Comparison of ENCODE assay signal across 17 cellular contexts in the genomic region with DNA sequence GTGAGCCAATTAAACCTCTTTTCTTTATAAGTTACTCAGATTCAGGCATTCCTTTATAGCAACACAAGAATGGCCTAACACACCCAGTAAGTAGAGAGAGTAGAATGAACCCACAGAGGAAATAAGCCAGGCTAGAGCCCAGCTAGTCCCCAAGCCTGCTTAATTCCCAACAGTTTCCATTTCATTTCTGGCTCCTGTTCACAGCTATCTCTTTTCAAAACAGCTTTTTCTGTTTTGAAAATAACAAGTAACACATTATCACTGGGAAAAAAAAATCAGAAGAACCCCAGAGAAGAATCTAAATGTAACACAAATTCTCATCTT.
A peak's percentile ranks its signal among the peaks of the same experiment; 100 is the strongest.
DNase-seq lines count a peak whose midpoint lies in the region; ATAC-seq and TF ChIP-seq lines count a peak whose summit lies in the region.
"Had no signal": no experiment of that assay in that cellular context is flagged by ENCODE, and none has a peak within 500 bp of the region (broad histone marks: within the 10 kb centered on the region; RNA-seq: fewer than 3 reads in every experiment).

No MANE protein-coding gene starts in this region.

- no peak overlapping the region for H3K4me3 ChIP-seq in ascending aorta
- H3K4me3 ChIP-seq in heart left ventricle: no peak overlapping the region
- H3K4me3 ChIP-seq in right atrium auricular region: no peak overlapping the region
- H3K4me3 ChIP-seq in skeletal muscle tissue (ENCODE audit: low read length in 3 of 3): peak overlapping the region; percentile 54 to 58 (median 57)
- H3K4me3 ChIP-seq: BLaER1, GM12878, GM23338 had no signal

- no peak for TF ChIP-seq CTCF in ascending aorta (IDR thresholded peaks at IDR 0.05)
- TF ChIP-seq CTCF in heart left ventricle (IDR thresholded peaks at IDR 0.05): no peak
- TF ChIP-seq CTCF in right atrium auricular region (IDR thresholded peaks at IDR 0.05): no peak
- TF ChIP-seq CTCF in osteocyte (IDR thresholded peaks at IDR 0.05): no peak

- no peaks in the 10 kb centered on the region for H3K36me3 ChIP-seq in ascending aorta
- no peaks in the 10 kb centered on the region for H3K36me3 ChIP-seq in heart left ventricle
- no peaks in the 10 kb centered on the region for H3K36me3 ChIP-seq in right atrium auricular region
- H3K36me3 ChIP-seq in skeletal muscle tissue (ENCODE audit: control insufficient read depth in 3 of 3, insufficient read depth in 3 of 3, low read length in 3 of 3): no peaks in the 10 kb centered on the region
- H3K36me3 ChIP-seq: BLaER1 had no signal

- no peak overlapping the region for H3K27ac Mint-ChIP-seq in osteocyte (ENCODE audit: unreplicated experiment)
- H3K27ac Mint-ChIP-seq: CD4-positive, alpha-beta memory T cell; GM23338 had no signal

- H3K9ac ChIP-seq in skeletal muscle tissue (ENCODE audit: low read depth in 1 of 3, low read length in 3 of 3): peak overlapping the region in 1 of 3 donors; percentile 69
- H3K9ac ChIP-seq: BLaER1 had no signal

- intact Hi-C loops in ascending aorta (cut with DNase I): loop anchor here (5.0 kb wide), 1 partner anchor 80 kb away; no protein-coding TSS in a partner anchor
- intact Hi-C loops in heart left ventricle (cut with DNase I): loop anchor here in 5 of 10 donors (2.0 to 5.0 kb wide), 6 partner anchors 39 to 130 kb away; a partner anchor contains a TSS

- no peak for ATAC-seq in heart left ventricle
- ATAC-seq: GM12878, GM23338 had no signal

- H3K27me3 Mint-ChIP-seq in osteocyte (ENCODE audit: unreplicated experiment): no peaks in the 10 kb centered on the region
- H3K27me3 Mint-ChIP-seq: CD4-positive, alpha-beta memory T cell had no signal

- DNase-seq in ascending aorta (ENCODE audit: low spot score in 2 of 2): no peak
- no peak for DNase-seq in heart left ventricle
- DNase-seq in right atrium auricular region (ENCODE audit: low spot score): no peak
- DNase-seq in substantia nigra (lab: John Stamatoyannopoulos, UW): no peak
- no peak for DNase-seq in LoVo (ENCODE audit: low spot score)
- DNase-seq in G401 (ENCODE audit: low spot score): no peak
- no peak for DNase-seq in osteocyte (ENCODE audit: extremely low spot score, unreplicated experiment)
- DNase-seq: 8988T; CD4-positive, alpha-beta memory T cell; DMS79 treated with DMSO at 0.1 percent for 48 hours; HCEC 1CT had no signal

- peak overlapping the region; percentile 55 to 62 for H3K27ac ChIP-seq in ascending aorta
- H3K27ac ChIP-seq in heart left ventricle: peak overlapping the region; percentile 17 to 89 (median 80)
- H3K27ac ChIP-seq in right atrium auricular region: peak overlapping the region; percentile 72 to 85
- H3K27ac ChIP-seq in skeletal muscle tissue (ENCODE audit: low read depth, low read length): peak overlapping the region; percentile 90
- H3K27ac ChIP-seq in substantia nigra (ENCODE audit: low read depth, low read length, poor library complexity, severe bottlenecking): no peak overlapping the region
- H3K27ac ChIP-seq: BLaER1, HL-60 had no signal

- no peak for TF ChIP-seq POLR2A in heart left ventricle (IDR thresholded peaks at IDR 0.05)

- no peaks in the 10 kb centered on the region for H3K36me3 Mint-ChIP-seq in osteocyte (ENCODE audit: unreplicated experiment)
- H3K36me3 Mint-ChIP-seq: CD14-positive monocyte; CD4-positive, alpha-beta memory T cell had no signal

- H3K4me1 ChIP-seq in ascending aorta: peaks cover 0 to 22% of the 10 kb centered on the region in 2 donors
- H3K4me1 ChIP-seq in heart left ventricle: peaks cover 0 to 31% (median 13%) of the 10 kb centered on the region in 12 donors
- peaks cover 0 to 16% of the 10 kb centered on the region in 2 donors for H3K4me1 ChIP-seq in right atrium auricular region
- peaks cover 21 to 25% (median 22%) of the 10 kb centered on the region in 3 donors for H3K4me1 ChIP-seq in skeletal muscle tissue (ENCODE audit: control insufficient read depth in 3 of 3, insufficient read depth in 3 of 3, low read length in 3 of 3)
- H3K4me1 ChIP-seq: BLaER1 had no signal

- H3K4me1 Mint-ChIP-seq in osteocyte (ENCODE audit: unreplicated experiment): no peaks in the 10 kb centered on the region
- H3K4me1 Mint-ChIP-seq: CD14-positive monocyte; CD4-positive, alpha-beta memory T cell had no signal

- H3K9me3 ChIP-seq in ascending aorta (no peaks in the 10 kb centered on the region), heart left ventricle (peaks cover 0 to 5% (median 0%) of the 10 kb centered on the region in 12 donors), right atrium auricular region (no peaks in the 10 kb centered on the region), skeletal muscle tissue (ENCODE audit: control insufficient read depth in 3 of 3, low read length in 3 of 3) (no peaks in the 10 kb centered on the region)

- H3K4me3 Mint-ChIP-seq in osteocyte (ENCODE audit: unreplicated experiment): no peak overlapping the region
- H3K4me3 Mint-ChIP-seq: CD14-positive monocyte; CD4-positive, alpha-beta memory T cell; GM23338 had no signal

- H3K27me3 ChIP-seq in ascending aorta: no peaks in the 10 kb centered on the region
- H3K27me3 ChIP-seq in heart left ventricle: no peaks in the 10 kb centered on the region
- H3K27me3 ChIP-seq in right atrium auricular region: no peaks in the 10 kb centered on the region
- H3K27me3 ChIP-seq in skeletal muscle tissue (ENCODE audit: control insufficient read depth in 3 of 3, insufficient read depth in 3 of 3, low read length in 3 of 3): no peaks in the 10 kb centered on the region
- H3K27me3 ChIP-seq: BLaER1 had no signal

- H3K9me3 Mint-ChIP-seq in osteocyte (ENCODE audit: unreplicated experiment): peaks cover 6% of the 10 kb centered on the region
- H3K9me3 Mint-ChIP-seq: CD14-positive monocyte, GM23338 had no signal

- in situ Hi-C loops in G401 (cut with HindIII; ENCODE audit: low sequenced_read_pairs): no loop called here

Comparison
In these comparisons a context has a peak if more than half of its experiments do, and no peak if none do; other contexts are left out.
1. H3K4me3 ChIP-seq: peak in skeletal muscle tissue (3 of 3); none in ascending aorta (0 of 2), heart left ventricle (0 of 12) and right atrium auricular region (0 of 2).